In genomic region chr10:497898-498451, GRCh38 we compare ENCODE assay signal across 14 cellular contexts.
"Had no signal": no experiment of that assay in that cellular context is flagged by ENCODE, and none has a peak within 500 bp of the region (broad histone marks: within the 10 kb centered on the region; RNA-seq: fewer than 3 reads in every experiment).

No MANE protein-coding gene starts in this region.

- H3K27ac ChIP-seq: coronary artery, skin epidermis, tibial artery had no signal

- FAIRE-seq: endothelial cell of umbilical vein had no signal

- DNase-seq: activated effector memory CD4-positive, alpha-beta T cell treated with Interleukin-2 at 50 U/mL for 16 hours; activated T-cell treated with anti-CD3 and anti-CD28 coated beads, Interleukin-2, amount 50 U/mL, for 1 hour; central memory CD4-positive, alpha-beta T cell; effector CD4-positive, alpha-beta T cell; hippocampal formation; kidney glomerular epithelial cell; SW 1271 had no signal

- H3K4me3 ChIP-seq: coronary artery, lung, skin epidermis, tibial artery had no signal

- H3K9me3 ChIP-seq: tibial artery had no signal

- ATAC-seq: activated CD4-positive, CD25-positive, alpha-beta regulatory T cell treated with anti-CD3 and anti-CD28 coated beads, Interleukin-2, amount 50 U/mL, for 24 hours; natural killer cell treated with Interleukin-12 subunit alpha and Interleukin-12 subunit beta and Interleukin-15 and Interleukin-18, amount 100 ng/mL, for 72 hours had no signal

- H3K27me3 ChIP-seq: tibial artery had no signal

- H3K36me3 ChIP-seq: tibial artery had no signal
